ENCODE assay signal across 20 cellular contexts in the genomic region with DNA sequence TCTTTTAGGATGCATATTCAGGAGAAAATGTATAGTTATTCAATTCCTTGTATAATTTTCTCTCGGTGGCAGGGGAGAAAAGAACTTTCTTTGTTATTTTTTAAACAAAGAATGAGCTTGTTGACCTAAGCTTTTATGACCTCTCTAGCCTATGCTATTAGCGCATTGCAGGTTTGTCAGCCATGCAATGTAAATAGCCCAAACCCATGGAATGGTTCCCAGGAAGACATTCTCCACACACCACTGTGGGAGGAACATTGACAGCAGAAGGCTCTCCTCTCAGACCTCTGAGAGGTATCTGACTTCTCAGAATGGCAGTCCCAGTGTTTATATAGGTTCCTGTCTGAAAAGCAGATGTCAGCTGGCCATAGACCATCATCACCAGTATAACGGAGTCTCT. TPM values are rescaled to one million over a fixed set of nuclear protein-coding genes. Genes with fewer than 3 reads are reported as not detected.
A peak's percentile ranks its signal among the peaks of the same experiment; 100 is the strongest.
DNase-seq lines count a peak whose midpoint lies in the region; ATAC-seq, FAIRE-seq and TF ChIP-seq lines count a peak whose summit lies in the region.
"Had no signal": no experiment of that assay in that cellular context is flagged by ENCODE, and none has a peak within 500 bp of the region (broad histone marks: within the 10 kb centered on the region; RNA-seq: fewer than 3 reads in every experiment).

No MANE protein-coding gene starts in this region.

- no peak for ATAC-seq in GM18868 (IDR thresholded peaks at IDR 0.05; ENCODE audit: unreplicated experiment)
- ATAC-seq: body of pancreas, left cardiac atrium had no signal

- peaks cover 9 to 39% of the 10 kb centered on the region in 2 donors for H3K4me1 ChIP-seq in ascending aorta
- peaks cover 15% of the 10 kb centered on the region for H3K4me1 ChIP-seq in stomach smooth muscle (ENCODE audit: control insufficient read depth, insufficient read depth, low read length)
- H3K4me1 ChIP-seq: BE2C, body of pancreas had no signal

- FAIRE-seq in frontal cortex (lab: Jason Lieb, UNC): no peak
- FAIRE-seq: GM12891, H1, small intestine had no signal

- intact Hi-C loops in ascending aorta (cut with DNase I): no loop called here

- peak; percentile 5 for DNase-seq in NCI-H2196 (lab: John Stamatoyannopoulos, UW; ENCODE audit: unreplicated experiment)
- DNase-seq in NCI-H2196 treated with DMSO at 0.1 percent for 48 hours (lab: John Stamatoyannopoulos, UW; ENCODE audit: unreplicated experiment): no peak
- peak; percentile 80 for DNase-seq in NCI-H1092 treated with DMSO at 0.1 percent for 48 hours (lab: John Stamatoyannopoulos, UW)
- DNase-seq in ascending aorta (ENCODE audit: low spot score in 2 of 2): no peak
- no peak for DNase-seq in EL
- DNase-seq in frontal cortex (ENCODE audit: low spot score in 2 of 2): no peak
- DNase-seq: activated CD4-positive, alpha-beta T cell treated with anti-CD3 and anti-CD28 coated beads, Interleukin-2, amount 50 U/mL, for 48 hours; activated effector memory CD4-positive, alpha-beta T cell treated with Interleukin-2 at 50 U/mL for 16 hours; activated T-cell treated with anti-CD3 and anti-CD28 coated beads for 4 hours; BE2C; body of pancreas; head of caudate nucleus; left cardiac atrium; MG63; NCI-H1694 treated with DMSO at 0.1 percent for 48 hours; small intestine had no signal

- H3K27me3 ChIP-seq in ascending aorta: no peaks in the 10 kb centered on the region
- H3K27me3 ChIP-seq in stomach smooth muscle (ENCODE audit: control insufficient read depth in 1 of 2, insufficient read depth in 2 of 2, low read length in 2 of 2): no peaks in the 10 kb centered on the region
- H3K27me3 ChIP-seq: BE2C, body of pancreas, MG63 had no signal

- TF ChIP-seq CTCF in ascending aorta (IDR thresholded peaks at IDR 0.05): no peak

- peak overlapping the region; percentile 31 to 46 for H3K27ac ChIP-seq in ascending aorta
- peak overlapping the region; percentile 19 for H3K27ac ChIP-seq in stomach smooth muscle (ENCODE audit: low read length)
- H3K27ac ChIP-seq: body of pancreas had no signal

- H3K9ac ChIP-seq in stomach smooth muscle (ENCODE audit: low read length in 2 of 2): no peak overlapping the region

- no peaks in the 10 kb centered on the region for H3K9me3 ChIP-seq in ascending aorta
- H3K9me3 ChIP-seq in stomach smooth muscle (ENCODE audit: control insufficient read depth in 2 of 2, low read length in 2 of 2): no peaks in the 10 kb centered on the region
- H3K9me3 ChIP-seq: BE2C, body of pancreas, MG63 had no signal

- H3K36me3 ChIP-seq in ascending aorta (peaks cover 37 to 71% of the 10 kb centered on the region in 2 donors), stomach smooth muscle (ENCODE audit: control insufficient read depth in 2 of 2, insufficient read depth in 2 of 2, low read length in 2 of 2) (peaks cover 41 to 53% of the 10 kb centered on the region in 2 donors)
- H3K36me3 ChIP-seq: BE2C had no signal

- H3K4me3 ChIP-seq in ascending aorta: no peak overlapping the region
- H3K4me3 ChIP-seq in stomach smooth muscle (ENCODE audit: low read length in 2 of 2): no peak overlapping the region
- H3K4me3 ChIP-seq: body of pancreas, MG63 had no signal

RNA-seq across cellular contexts. Expression of gene AGBL3, which starts 19.6 kb away (rescaled TPM):
- total RNA-seq in ascending aorta (2.8 TPM), frontal cortex (8.2 TPM)

Comparison
In these comparisons a context has a peak if more than half of its experiments do, and no peak if none do; other contexts are left out.
1. DNase-seq: peak in NCI-H2196 (single experiment) and NCI-H1092 treated with DMSO at 0.1 percent for 48 hours (single experiment); none in NCI-H2196 treated with DMSO at 0.1 percent for 48 hours (single experiment), ascending aorta (0 of 2), EL (single experiment) and frontal cortex (0 of 2).